ENCODE assay signal across 34 cellular contexts in the genomic region with DNA sequence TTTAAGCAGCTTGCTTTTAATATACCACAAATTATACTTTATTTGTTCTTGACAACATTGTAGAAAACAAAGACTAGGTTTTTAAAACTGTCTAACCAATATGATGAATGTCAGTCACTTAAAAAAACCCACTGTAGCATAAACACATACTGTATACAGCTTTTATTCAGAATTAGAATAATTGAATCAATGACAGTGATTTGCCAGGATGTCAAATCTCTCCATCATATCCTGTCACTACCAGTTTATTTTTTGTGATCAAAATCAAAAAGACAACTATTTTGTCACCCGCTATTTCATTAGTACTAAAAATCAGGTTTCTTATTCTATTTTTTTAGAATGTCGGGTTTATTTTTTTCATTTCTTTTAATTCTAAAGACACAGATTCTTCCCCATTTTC. TPM values are rescaled to one million over a fixed set of nuclear protein-coding genes. Genes with fewer than 3 reads are reported as not detected.
"Had no signal": no experiment of that assay in that cellular context is flagged by ENCODE, and none has a peak within 500 bp of the region (broad histone marks: within the 10 kb centered on the region; RNA-seq: fewer than 3 reads in every experiment).

No MANE protein-coding gene starts in this region.

- H3K9me3 ChIP-seq: MG63 had no signal

- H3K9ac ChIP-seq: KMS-11 had no signal

- H3K27ac ChIP-seq: KMS-11 had no signal

- H3K4me2 ChIP-seq: KMS-11 had no signal

- H3K27me3 ChIP-seq: MG63 had no signal

- H3K4me3 ChIP-seq: MG63 had no signal

- DNase-seq: Karpas-422, Kasumi-1, MG63, MM.1S, MV-4-11, NCI-H1048, NCI-H1092, NCI-H1092 treated with DMSO at 0.1 percent for 48 hours, NCI-H1105, NCI-H1105 treated with DMSO at 0.1 percent for 48 hours, NCI-H1417 treated with DMSO at 0.1 percent for 48 hours, NCI-H1436, NCI-H1436 treated with DMSO at 0.1 percent for 48 hours, NCI-H146, NCI-H1694, NCI-H1694 treated with DMSO at 0.1 percent for 48 hours, NCI-H187, NCI-H187 treated with DMSO at 0.1 percent for 48 hours, NCI-H1930, NCI-H2029, NCI-H2029 treated with DMSO at 0.1 percent for 48 hours, NCI-H2081, NCI-H2081 treated with DMSO at 0.1 percent for 48 hours, NCI-H2107, NCI-H2171, NCI-H2171 treated with DMSO at 0.1 percent for 48 hours, NCI-H2227 treated with DMSO at 0.1 percent for 48 hours, NCI-H226, NCI-H345, NCI-H446, NCI-H446 treated with DMSO at 0.1 percent for 48 hours, NCI-H510A had no signal

RNA-seq across cellular contexts. Expression of gene PAX6, which starts 26.5 kb away (rescaled TPM):
- total RNA-seq: MCF 10A had no signal
